11 cellular contexts compared by ENCODE assay signal in genomic region chr2:68436270-68436669, GRCh38. TPM values are rescaled to one million over a fixed set of nuclear protein-coding genes. Genes with fewer than 3 reads are reported as not detected.
DNase-seq lines count a peak whose midpoint lies in the region; ATAC-seq, FAIRE-seq and TF ChIP-seq lines count a peak whose summit lies in the region.
"Had no signal": no experiment of that assay in that cellular context is flagged by ENCODE, and none has a peak within 500 bp of the region (broad histone marks: within the 10 kb centered on the region; RNA-seq: fewer than 3 reads in every experiment).

No MANE protein-coding gene starts in this region.

- no peak overlapping the region for H3K4me2 ChIP-seq in astrocyte (ENCODE audit: low read length)

- no peaks in the 10 kb centered on the region for H3K36me3 ChIP-seq in astrocyte (ENCODE audit: insufficient read depth, low read length)
- no peaks in the 10 kb centered on the region for H3K36me3 ChIP-seq in gastrocnemius medialis
- H3K36me3 ChIP-seq in mucosa of descending colon (ENCODE audit: low read depth) = no peaks in the 10 kb centered on the region

- in situ Hi-C loops in G401 (cut with HindIII; ENCODE audit: low sequenced_read_pairs) = no loop called here
- in situ Hi-C loops in gastrocnemius medialis (cut with MboI; ENCODE audit: low sequenced_read_pairs in 4 of 4) = loop anchor here in 1 of 4 donors (5.0 kb wide), 1 partner anchor 314 kb away; no protein-coding TSS in a partner anchor

- H3K9me3 Mint-ChIP-seq in astrocyte (ENCODE audit: unreplicated experiment) = no peaks in the 10 kb centered on the region
- H3K9me3 Mint-ChIP-seq: T-helper 1 cell treated with Interleukin-12 subunit alpha and Interleukin-12 subunit beta and Interleukin-4 antibody, amounts not matched to agents 30 μg/mL and 1 μg/mL, for 36 hours had no signal

- peak overlapping the region; percentile 29 for H3K27ac ChIP-seq in astrocyte (ENCODE audit: low read depth, low read length)
- peak overlapping the region; percentile 34 for H3K27ac ChIP-seq in right cardiac atrium (ENCODE audit: low read length)
- H3K27ac ChIP-seq in gastrocnemius medialis = peak overlapping the region in 3 of 4 donors; percentile 22 to 35 (median 31)

- H4K20me1 ChIP-seq in astrocyte (ENCODE audit: insufficient read depth, low read length) = no peaks in the 10 kb centered on the region

- H3K36me3 Mint-ChIP-seq in astrocyte (ENCODE audit: low read depth, unreplicated experiment) = peaks cover 2% of the 10 kb centered on the region

- H3K4me1 ChIP-seq in astrocyte (ENCODE audit: insufficient read depth, low read length) (no peaks in the 10 kb centered on the region), right cardiac atrium (ENCODE audit: control insufficient read depth, insufficient read depth, low read length) (peaks cover 4% of the 10 kb centered on the region), gastrocnemius medialis (peaks cover 3 to 5% of the 10 kb centered on the region in 2 donors), mucosa of descending colon (ENCODE audit: low read depth) (no peaks in the 10 kb centered on the region)

- DNase-seq in G401 (ENCODE audit: low spot score) = peak; percentile 59
- DNase-seq in astrocyte (ENCODE audit: low read depth) = peak; percentile 14
- DNase-seq in right cardiac atrium = no peak
- DNase-seq in gastrocnemius medialis = no peak
- DNase-seq in NCI-H2081 treated with DMSO at 0.1 percent for 48 hours (lab: John Stamatoyannopoulos, UW) = no peak
- no peak for DNase-seq in mucosa of descending colon
- DNase-seq in NCI-H146 (lab: John Stamatoyannopoulos, UW) = no peak
- DNase-seq: DMS79 had no signal

- ATAC-seq in right cardiac atrium (no peak), gastrocnemius medialis (no peak), mucosa of descending colon (no peak), GM21529 (IDR thresholded peaks at IDR 0.05; ENCODE audit: unreplicated experiment) (no peak)

- H3K27me3 ChIP-seq in astrocyte (ENCODE audit: insufficient read depth, low read length) = no peaks in the 10 kb centered on the region
- no peaks in the 10 kb centered on the region for H3K27me3 ChIP-seq in right cardiac atrium (ENCODE audit: control insufficient read depth, insufficient read depth)
- no peaks in the 10 kb centered on the region for H3K27me3 ChIP-seq in gastrocnemius medialis

- peaks cover 9% of the 10 kb centered on the region for H3K4me1 Mint-ChIP-seq in astrocyte (ENCODE audit: low read depth, unreplicated experiment)

- no peak for FAIRE-seq in astrocyte (lab: Jason Lieb, UNC)
- FAIRE-seq: colon had no signal

- H3K4me3 ChIP-seq in astrocyte (ENCODE audit: insufficient read depth, low read depth, low read length) (no peak overlapping the region), right cardiac atrium (ENCODE audit: low read length) (no peak overlapping the region), gastrocnemius medialis (no peak overlapping the region), mucosa of descending colon (no peak overlapping the region)

- no peak overlapping the region for H2AFZ ChIP-seq in astrocyte (ENCODE audit: low read depth, low read length)

- peaks cover 3% of the 10 kb centered on the region for H3K27me3 Mint-ChIP-seq in astrocyte (ENCODE audit: low read depth, unreplicated experiment)

- no peak overlapping the region for H3K4me3 Mint-ChIP-seq in astrocyte (ENCODE audit: unreplicated experiment)
- H3K4me3 Mint-ChIP-seq: T-helper 1 cell treated with Interleukin-12 subunit alpha and Interleukin-12 subunit beta and Interleukin-4 antibody, amounts not matched to agents 30 μg/mL and 1 μg/mL, for 36 hours had no signal

- TF ChIP-seq POLR2A in gastrocnemius medialis (IDR thresholded peaks at IDR 0.05) = no peak

- no peak overlapping the region for H3K9ac ChIP-seq in astrocyte (ENCODE audit: low read length)

- peak overlapping the region; percentile 87 for H3K27ac Mint-ChIP-seq in astrocyte (ENCODE audit: unreplicated experiment)
- H3K27ac Mint-ChIP-seq: T-helper 1 cell treated with Interleukin-12 subunit alpha and Interleukin-12 subunit beta and Interleukin-4 antibody, amounts not matched to agents 30 μg/mL and 1 μg/mL, for 36 hours had no signal

- intact Hi-C loops in right cardiac atrium (cut with DNase I) = loop anchor here in 2 of 4 donors (5.0 to 10.0 kb wide), 2 partner anchors 74 to 311 kb away; no protein-coding TSS in a partner anchor
- intact Hi-C loops in gastrocnemius medialis (cut with DNase I; ENCODE audit: low total_unique reads) = loop anchor here (5.0 kb wide), 1 partner anchor 74 kb away; no protein-coding TSS in a partner anchor
- intact Hi-C loops in mucosa of descending colon (cut with DNase I, micrococcal nuclease) = no loop called here

- no peak for TF ChIP-seq CTCF in astrocyte (IDR thresholded peaks at IDR 0.05; ENCODE audit: insufficient read depth, low read depth, low read length)
- no peak for TF ChIP-seq CTCF in gastrocnemius medialis (IDR thresholded peaks at IDR 0.05 in 4 of 5, conservative IDR thresholded peaks at IDR 0.05 in 1 of 5)
- no peak for TF ChIP-seq CTCF in mucosa of descending colon (IDR thresholded peaks at IDR 0.05)

- H3K79me2 ChIP-seq in astrocyte (ENCODE audit: insufficient read depth, low read length) = no peaks in the 10 kb centered on the region

- WGBS in right cardiac atrium = 18% methylated on average over 4 of the region's 4 CpGs

- H3K9me3 ChIP-seq in astrocyte (ENCODE audit: insufficient read depth, low read depth, low read length) (no peaks in the 10 kb centered on the region), right cardiac atrium (ENCODE audit: control insufficient read depth, low read length) (no peaks in the 10 kb centered on the region), gastrocnemius medialis (no peaks in the 10 kb centered on the region), mucosa of descending colon (no peaks in the 10 kb centered on the region)

RNA-seq across cellular contexts. Expression of gene FBXO48, which starts 30.8 kb away (rescaled TPM):
- under 0.01 TPM in 1 of 2 replicates, not detected in the other for total RNA-seq in G401 (2014; rRNA removed; shearing (Covaris generic))
- 0.54 and 0.55 TPM in 2 replicates for total RNA-seq in astrocyte
- total RNA-seq in right cardiac atrium = 1 to 10 TPM in 1 of 4 donors, under 1 TPM in 3; 0.42 to 1.1 (median 0.95) TPM
- polyA plus RNA-seq in right cardiac atrium = 0.61 TPM
- 1 to 10 TPM; 1.1 to 1.9 (median 1.5) TPM for total RNA-seq in gastrocnemius medialis
- total RNA-seq in mucosa of descending colon = 1 to 10 TPM; 1.5 to 2.6 (median 1.9) TPM

RNA-seq across cellular contexts. Expression of gene APLF, which starts 31.1 kb away (rescaled TPM):
- 0.37 and 0.58 TPM in 2 replicates for total RNA-seq in G401 (2014; rRNA removed; shearing (Covaris generic))
- total RNA-seq in astrocyte = 2.5 and 2.9 TPM in 2 replicates
- 1 to 10 TPM; 6.2 to 7.6 (median 6.7) TPM for total RNA-seq in right cardiac atrium
- 0.72 TPM for polyA plus RNA-seq in right cardiac atrium
- 1 to 10 TPM; 2.3 to 4.8 (median 3.5) TPM for total RNA-seq in gastrocnemius medialis
- 1 to 10 TPM; 1.9 to 9.7 (median 2.7) TPM for total RNA-seq in mucosa of descending colon

Comparison
In these comparisons a context has a peak if more than half of its experiments do, and no peak if none do; other contexts are left out.
1. DNase-seq: peak in G401 (single experiment) and astrocyte (single experiment); none in right cardiac atrium (0 of 3), gastrocnemius medialis (0 of 2), NCI-H2081 treated with DMSO at 0.1 percent for 48 hours (single experiment), mucosa of descending colon (0 of 3) and NCI-H146 (single experiment).
2. Peak in every context shown above with its lines, with median percentiles within 50 percentile points of each other: H3K27ac ChIP-seq.